ENCODE assay signal across 9 cellular contexts in the genomic region with DNA sequence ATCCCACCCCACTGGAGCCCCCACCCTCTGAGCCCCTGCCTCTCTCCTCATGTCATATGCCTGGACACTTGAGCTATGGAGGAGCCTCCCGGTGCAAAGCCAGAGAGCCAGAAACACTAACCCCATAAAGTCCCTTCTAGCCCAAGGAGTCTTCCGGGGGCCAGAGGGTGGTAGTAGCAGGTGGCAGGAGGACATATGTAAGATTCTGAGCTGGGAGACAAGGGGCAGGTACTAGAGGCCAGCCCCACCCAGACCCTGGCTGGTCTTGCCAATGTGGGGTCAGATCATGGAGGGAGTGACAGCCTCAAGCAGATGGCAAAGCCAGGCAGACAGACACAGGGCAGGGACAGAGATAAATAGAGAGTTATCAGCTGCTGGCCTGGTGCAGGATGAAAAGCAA.
"Had no signal": no experiment of that assay in that cellular context is flagged by ENCODE, and none has a peak within 500 bp of the region (broad histone marks: within the 10 kb centered on the region; RNA-seq: fewer than 3 reads in every experiment).

No MANE protein-coding gene starts in this region.

- H3K27ac Mint-ChIP-seq: HFFc6, IgD-negative memory B cell had no signal

- H3K9me3 Mint-ChIP-seq: HFFc6, IgD-negative memory B cell had no signal

- H2AFZ ChIP-seq: GM23248 had no signal

- H3K36me3 ChIP-seq: HAP-1 had no signal

- DNase-seq: GM23248, GOT3, H7, HFFc6 had no signal

- H3K9me3 ChIP-seq: HAP-1 had no signal

- H3K4me3 ChIP-seq: GM23248, HAP-1 had no signal

- ATAC-seq: HCT116, HepG2 had no signal

- H3K4me1 ChIP-seq: HAP-1 had no signal

- H3K4me3 Mint-ChIP-seq: HFFc6, IgD-negative memory B cell had no signal

- H3K27ac ChIP-seq: GM23248, HL-60 had no signal
